ENCODE assay signal across 8 cellular contexts in genomic region chr3:138834359-138835176, GRCh38. TPM values are rescaled to one million over a fixed set of nuclear protein-coding genes. Genes with fewer than 3 reads are reported as not detected.
DNase-seq lines count a peak whose midpoint lies in the region; ATAC-seq and TF ChIP-seq lines count a peak whose summit lies in the region.

PIK3CB (minus strand) TSS chr3:138834928; CDS start chr3:138759343, 75,585 bp downstream.

- H3K4me3 ChIP-seq in GM12875 (ENCODE audit: low read depth, low read length) (peak within 1 kb of the TSS; percentile 75), rectal smooth muscle tissue (ENCODE audit: low read length) (peak within 1 kb of the TSS; percentile 93), vagina (peak within 1 kb of the TSS; percentile 76 to 83)

- H3K27ac ChIP-seq in rectal smooth muscle tissue (ENCODE audit: low read depth, low read length) (peak within 1 kb of the TSS; percentile 92), vagina (peak within 1 kb of the TSS; percentile 92)

- no peaks in the 10 kb centered on the region for H3K9me3 Mint-ChIP-seq in T-helper 1 cell treated with Interleukin-12 subunit alpha and Interleukin-12 subunit beta and Interleukin-4 antibody, amounts not matched to agents 30 μg/mL and 1 μg/mL, for 36 hours

- intact Hi-C loops in left ventricle myocardium superior (cut with micrococcal nuclease) (loop anchor here (10.0 kb wide), 2 partner anchors 60 to 80 kb away; no protein-coding TSS in a partner anchor), vagina (cut with DNase I) (loop anchor here (10.0 kb wide), 1 partner anchor 230 kb away; the partner anchor contains the start of gene FAIM)

- H3K36me3 ChIP-seq in rectal smooth muscle tissue (ENCODE audit: control insufficient read depth, insufficient read depth, low read length): no peaks in the 10 kb centered on the region
- no peaks in the 10 kb centered on the region for H3K36me3 ChIP-seq in vagina

- H3K4me1 ChIP-seq in rectal smooth muscle tissue (ENCODE audit: control insufficient read depth, insufficient read depth, low read length) (peaks cover 11% of the 10 kb centered on the region), vagina (peaks cover 20% of the 10 kb centered on the region)

- peak within 1 kb of the TSS; percentile 96 for H3K27ac Mint-ChIP-seq in T-helper 1 cell treated with Interleukin-12 subunit alpha and Interleukin-12 subunit beta and Interleukin-4 antibody, amounts not matched to agents 30 μg/mL and 1 μg/mL, for 36 hours

- TF ChIP-seq CTCF in GM12875 (IDR thresholded peaks at IDR 0.05; ENCODE audit: borderline replicate concordance, insufficient read depth, low read depth, low read length) (peak; percentile 26; the same call in 1 of the 2 replicates), vagina (IDR thresholded peaks at IDR 0.05) (peak in 1 of 3 experiments; percentile 10)

- peaks cover 6% of the 10 kb centered on the region for H3K36me3 Mint-ChIP-seq in T-helper 1 cell treated with Interleukin-12 subunit alpha and Interleukin-12 subunit beta and Interleukin-4 antibody, amounts not matched to agents 30 μg/mL and 1 μg/mL, for 36 hours (ENCODE audit: low read depth)

- peak in 1 of 2 donors; percentile 57 for TF ChIP-seq POLR2A in vagina (IDR thresholded peaks at IDR 0.05)

- peaks cover 22% of the 10 kb centered on the region for H3K4me1 Mint-ChIP-seq in T-helper 1 cell treated with Interleukin-12 subunit alpha and Interleukin-12 subunit beta and Interleukin-4 antibody, amounts not matched to agents 30 μg/mL and 1 μg/mL, for 36 hours (ENCODE audit: low read depth)

- H3K4me3 Mint-ChIP-seq in T-helper 1 cell treated with Interleukin-12 subunit alpha and Interleukin-12 subunit beta and Interleukin-4 antibody, amounts not matched to agents 30 μg/mL and 1 μg/mL, for 36 hours: peak within 1 kb of the TSS; percentile 97

- H3K9ac ChIP-seq in rectal smooth muscle tissue (ENCODE audit: low read length): peak within 1 kb of the TSS; percentile 91

- peak; percentile 96 for ATAC-seq in HG02759 (IDR thresholded peaks at IDR 0.05; ENCODE audit: unreplicated experiment)
- ATAC-seq in left ventricle myocardium superior: peak; percentile 99

- H3K27me3 Mint-ChIP-seq in T-helper 1 cell treated with Interleukin-12 subunit alpha and Interleukin-12 subunit beta and Interleukin-4 antibody, amounts not matched to agents 30 μg/mL and 1 μg/mL, for 36 hours (ENCODE audit: low read depth): no peaks in the 10 kb centered on the region

- H3K9me3 ChIP-seq in vagina: no peaks in the 10 kb centered on the region

- DNase-seq in NCI-H1436 (lab: John Stamatoyannopoulos, UW): peak; percentile 91
- peak; percentile 66 for DNase-seq in amniotic stem cell (lab: John Stamatoyannopoulos, UW)
- peak; percentile 97 for DNase-seq in left ventricle myocardium superior
- DNase-seq in vagina (ENCODE audit: extremely low spot score in 2 of 2): peak in 1 of 2 donors; percentile 88

- H3K27me3 ChIP-seq in rectal smooth muscle tissue (ENCODE audit: control insufficient read depth, insufficient read depth, low read length) (no peaks in the 10 kb centered on the region), vagina (no peaks in the 10 kb centered on the region)

RNA-seq across cellular contexts. Expression of gene PIK3CB, which starts in this region (rescaled TPM):
- total RNA-seq in left ventricle myocardium superior (33.3 TPM), vagina (31.9 TPM)
